In the genomic region with DNA sequence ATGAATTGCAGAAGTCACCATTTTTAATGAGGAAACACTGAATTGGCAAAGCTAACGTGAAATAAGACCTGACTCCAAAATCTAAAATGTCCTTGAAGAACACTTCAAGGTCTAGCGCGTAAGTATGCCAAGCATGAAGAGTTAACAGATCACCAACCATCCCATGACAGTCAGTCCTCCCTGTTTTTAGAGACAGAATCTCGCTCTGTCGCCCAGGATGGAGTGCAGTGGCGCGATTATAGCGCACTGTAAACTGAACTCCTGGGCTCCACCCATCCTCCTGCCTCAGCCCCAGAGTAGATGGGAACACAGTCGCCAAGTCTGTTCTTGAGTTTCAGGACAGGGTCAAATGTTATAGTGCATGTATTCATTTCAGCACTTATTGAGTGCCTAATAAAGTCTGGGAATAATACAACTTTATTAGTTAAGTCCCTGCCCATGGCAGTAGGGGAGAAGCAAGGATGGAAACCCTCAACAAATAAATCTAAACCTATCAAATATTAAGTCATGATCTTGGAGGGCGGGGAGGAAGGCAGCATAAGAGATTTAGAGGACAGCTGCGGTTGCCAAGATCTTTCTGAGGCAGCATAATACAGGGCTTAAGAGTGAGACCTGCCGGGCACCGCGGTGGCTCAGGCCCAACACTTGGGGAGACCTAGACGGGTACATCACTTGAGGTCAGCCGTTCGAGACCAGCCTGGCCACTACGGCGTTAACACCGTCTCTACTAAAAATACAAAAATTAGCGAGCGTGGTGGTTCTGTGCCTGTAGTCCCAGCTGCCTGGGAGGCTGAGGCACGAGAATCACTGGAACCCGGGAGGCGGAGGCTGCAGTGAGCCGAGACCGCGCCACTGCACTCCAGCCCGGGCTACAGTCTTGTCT, we compare ENCODE assay signal across 8 cellular contexts. TPM values are rescaled to one million over a fixed set of nuclear protein-coding genes. Genes with fewer than 3 reads are reported as not detected.
A peak's percentile ranks its signal among the peaks of the same experiment; 100 is the strongest.
DNase-seq lines count a peak whose midpoint lies in the region; ATAC-seq and TF ChIP-seq lines count a peak whose summit lies in the region.

No MANE protein-coding gene starts in this region.

- H3K4me1 ChIP-seq in adipocyte (ENCODE audit: control insufficient read depth, insufficient read depth, low read length) (peaks cover 23% of the 10 kb centered on the region), left lung (peaks cover 18 to 39% of the 10 kb centered on the region in 2 donors)

- intact Hi-C loops in left lung (cut with DNase I): no loop called here

- peak overlapping the region; percentile 100 for H3K27ac Mint-ChIP-seq in type B pancreatic cell

- no peaks in the 10 kb centered on the region for H3K9me3 Mint-ChIP-seq in type B pancreatic cell

- H3K4me3 Mint-ChIP-seq in type B pancreatic cell: peak overlapping the region; percentile 95

- H3K4me1 Mint-ChIP-seq in type B pancreatic cell (ENCODE audit: unreplicated experiment): peaks cover 23% of the 10 kb centered on the region

- H3K4me3 ChIP-seq in adipocyte (ENCODE audit: low read length) (peak overlapping the region; percentile 95), left lung (peak overlapping the region; percentile 83 to 92)

- TF ChIP-seq CTCF in 22Rv1 (IDR thresholded peaks at IDR 0.05) (no peak), left lung (IDR thresholded peaks at IDR 0.05) (no peak), type B pancreatic cell (conservative IDR thresholded peaks at IDR 0.05) (no peak)

- H3K27ac ChIP-seq in 22Rv1 (peak overlapping the region; percentile 86), left lung (peak overlapping the region; percentile 96 to 98)

- H3K27me3 Mint-ChIP-seq in type B pancreatic cell: peaks cover 4% of the 10 kb centered on the region

- peak overlapping the region; percentile 98 for H3K9ac ChIP-seq in adipocyte (ENCODE audit: low read length)

- peak; percentile 4 for ATAC-seq in GM18517 (IDR thresholded peaks at IDR 0.05; ENCODE audit: unreplicated experiment)
- ATAC-seq in HG03432 (IDR thresholded peaks at IDR 0.05; ENCODE audit: unreplicated experiment): peak; percentile 1
- ATAC-seq in left lung: no peak
- no peak for ATAC-seq in GM19023 (IDR thresholded peaks at IDR 0.05; ENCODE audit: unreplicated experiment)

- peaks cover 5% of the 10 kb centered on the region for H3K36me3 Mint-ChIP-seq in type B pancreatic cell

- H3K9me3 ChIP-seq in adipocyte (ENCODE audit: control insufficient read depth, low read length): no peaks in the 10 kb centered on the region
- H3K9me3 ChIP-seq in left lung: no peaks in the 10 kb centered on the region

- no peaks in the 10 kb centered on the region for H3K27me3 ChIP-seq in adipocyte (replicated peaks; ENCODE audit: control insufficient read depth, insufficient read depth, low read length)
- H3K27me3 ChIP-seq in left lung: no peaks in the 10 kb centered on the region

- DNase-seq in adipocyte (ENCODE audit: low read depth) (no peak), left lung (no peak), type B pancreatic cell (ENCODE audit: extremely low spot score, unreplicated experiment) (no peak), HK-2 (ENCODE audit: unreplicated experiment) (no peak)

- H3K36me3 ChIP-seq in adipocyte (ENCODE audit: control insufficient read depth, insufficient read depth, low read length, severe bottlenecking): peaks cover 4% of the 10 kb centered on the region
- peaks cover 0 to 3% of the 10 kb centered on the region in 2 donors for H3K36me3 ChIP-seq in left lung

RNA-seq across cellular contexts. Expression of gene ATPSCKMT, which starts 1.1 kb away (rescaled TPM):
- 10 to 100 TPM; 16.5 to 21.3 TPM for total RNA-seq in left lung
- total RNA-seq in type B pancreatic cell (ENCODE audit: low replicate concordance): 23.6 and 30.5 TPM in 2 replicates

RNA-seq across cellular contexts. Expression of gene CCT5, which starts 1.5 kb away (rescaled TPM):
- total RNA-seq in left lung (100 to 1,000 TPM; 127 to 219 TPM), type B pancreatic cell (ENCODE audit: low replicate concordance) (199 and 255 TPM in 2 replicates)

RNA-seq across cellular contexts. Expression of gene CMBL, which starts 59.1 kb away (rescaled TPM):
- total RNA-seq in left lung: 10 to 100 TPM; 19.2 to 26.9 TPM
- 12.1 and 32.9 TPM in 2 replicates for total RNA-seq in type B pancreatic cell (ENCODE audit: low replicate concordance)

Comparison
In these comparisons a context has a peak if more than half of its experiments do, and no peak if none do; other contexts are left out.
1. ATAC-seq: peak in GM18517 (single experiment) and HG03432 (single experiment); none in left lung (single experiment) and GM19023 (single experiment).